20 cellular contexts compared by ENCODE assay signal in genomic region chr17:8872705-8873426, GRCh38. TPM values are rescaled to one million over a fixed set of nuclear protein-coding genes. Genes with fewer than 3 reads are reported as not detected.
"Had no signal": no experiment of that assay in that cellular context is flagged by ENCODE, and none has a peak within 500 bp of the region (broad histone marks: within the 10 kb centered on the region; RNA-seq: fewer than 3 reads in every experiment).

No MANE protein-coding gene starts in this region.

- H3K4me1 ChIP-seq: gastrocnemius medialis had no signal

- H3K4me3 Mint-ChIP-seq: activated B cell treated with CpG ODN at 0.5 μM for 24 hours; activated naive CD8-positive, alpha-beta T cell treated with anti-CD3 and anti-CD28 coated beads for 36 hours; activated T-cell treated with anti-CD3 and anti-CD28 coated beads, Interleukin-2, amount 50 U/mL, for 72 hours; natural killer cell; stimulated activated naive CD8-positive, alpha-beta T cell treated with anti-CD3 and anti-CD28 coated beads, Interleukin-15, Interleukin-2, amounts not matched to agents 100 ng/mL and 50 ng/mL, for 24 hours; T-helper 2 cell treated with Interferon-gamma antibody and Interleukin-4, amounts not matched to agents 5 μg/mL and 100 μg/mL, for 36 hours had no signal

- H3K27ac Mint-ChIP-seq: activated B cell treated with CpG ODN at 0.5 μM for 24 hours; activated naive CD8-positive, alpha-beta T cell treated with anti-CD3 and anti-CD28 coated beads for 36 hours; activated T-cell treated with anti-CD3 and anti-CD28 coated beads, Interleukin-2, amount 50 U/mL, for 72 hours; stimulated activated naive CD8-positive, alpha-beta T cell treated with anti-CD3 and anti-CD28 coated beads, Interleukin-15, Interleukin-2, amounts not matched to agents 100 ng/mL and 50 ng/mL, for 24 hours; T-helper 2 cell treated with Interferon-gamma antibody and Interleukin-4, amounts not matched to agents 5 μg/mL and 100 μg/mL, for 36 hours had no signal

- H3K36me3 ChIP-seq: brain microvascular endothelial cell, gastrocnemius medialis, upper lobe of left lung had no signal

- H3K9me3 ChIP-seq: gastrocnemius medialis, upper lobe of left lung had no signal

- H3K27ac ChIP-seq: brain microvascular endothelial cell, gastrocnemius medialis, upper lobe of left lung had no signal

- H3K27me3 ChIP-seq: gastrocnemius medialis, upper lobe of left lung had no signal

- H3K4me3 ChIP-seq: gastrocnemius medialis, smooth muscle cell, upper lobe of left lung had no signal

- DNase-seq: activated B cell treated with CpG ODN at 0.5 μM for 24 hours; activated CD4-positive, alpha-beta T cell treated with anti-CD3 and anti-CD28 coated beads for 48 hours; activated CD8-positive, alpha-beta memory T cell treated with anti-CD3 and anti-CD28 coated beads, Interleukin-2, amount 50 U/mL, for 48 hours; activated gamma-delta T cell; activated naive CD8-positive, alpha-beta T cell treated with anti-CD3 and anti-CD28 coated beads for 36 hours; activated T-cell treated with anti-CD3 and anti-CD28 coated beads, Interleukin-2, amount 50 U/mL, for 72 hours; anterior cingulate cortex; brain microvascular endothelial cell; cerebellar nuclear complex; dermis blood vessel endothelial cell; gastrocnemius medialis; mesenchymal stem cell; natural killer cell; nucleus accumbens; stimulated activated CD4-positive, alpha-beta T cell treated with anti-CD3 and anti-CD28 coated beads, Interleukin-4, amount 100 ng/mL, for 4 hours; upper lobe of left lung had no signal

- H3K9me3 Mint-ChIP-seq: activated B cell treated with CpG ODN at 0.5 μM for 24 hours; activated naive CD8-positive, alpha-beta T cell treated with anti-CD3 and anti-CD28 coated beads for 36 hours; activated T-cell treated with anti-CD3 and anti-CD28 coated beads, Interleukin-2, amount 50 U/mL, for 72 hours; natural killer cell; stimulated activated naive CD8-positive, alpha-beta T cell treated with anti-CD3 and anti-CD28 coated beads, Interleukin-15, Interleukin-2, amounts not matched to agents 100 ng/mL and 50 ng/mL, for 24 hours; T-helper 2 cell treated with Interferon-gamma antibody and Interleukin-4, amounts not matched to agents 5 μg/mL and 100 μg/mL, for 36 hours had no signal

- H3K27me3 Mint-ChIP-seq: activated B cell treated with CpG ODN at 0.5 μM for 24 hours; stimulated activated naive CD8-positive, alpha-beta T cell treated with anti-CD3 and anti-CD28 coated beads, Interleukin-15, Interleukin-2, amounts not matched to agents 100 ng/mL and 50 ng/mL, for 24 hours had no signal

- ATAC-seq: activated T-cell treated with anti-CD3 and anti-CD28 coated beads, Interleukin-2, amount 50 U/mL, for 72 hours; gastrocnemius medialis; natural killer cell had no signal

RNA-seq across cellular contexts. Expression of gene PIK3R6, which starts 5.4 kb away (rescaled TPM):
- total RNA-seq: dermis blood vessel endothelial cell, epithelial cell of proximal tubule, smooth muscle cell had no signal
- polyA plus RNA-seq: smooth muscle cell had no signal
